ENCODE assay signal across 23 cellular contexts in genomic region chr17:6100891-6101290, GRCh38. TPM values are rescaled to one million over a fixed set of nuclear protein-coding genes. Genes with fewer than 3 reads are reported as not detected.
"Had no signal": no experiment of that assay in that cellular context is flagged by ENCODE, and none has a peak within 500 bp of the region (broad histone marks: within the 10 kb centered on the region; RNA-seq: fewer than 3 reads in every experiment).

No MANE protein-coding gene starts in this region.

- DNase-seq: cortex of kidney; hypothalamus; mucosa of descending colon; naive B cell; right cardiac atrium; stimulated activated CD4-positive, alpha-beta T cell treated with anti-CD3 and anti-CD28 coated beads, Interleukin-15, amount 100 ng/mL, for 24 hours; stimulated activated CD4-positive, alpha-beta T cell treated with anti-CD3 and anti-CD28 coated beads, Interleukin-2, amount 100 ng/mL, for 48 hours; stimulated activated naive B cell treated with anti-CD40 and anti-IgM and Interleukin-4, amounts not matched to agents 10 μg/mL and 1 μg/mL and 100 μg/mL, for 72 hours; uterus had no signal

- H3K79me2 ChIP-seq: parathyroid adenoma had no signal

- H3K27me3 ChIP-seq: tibial nerve, upper lobe of right lung, uterus had no signal

- H3K4me1 ChIP-seq: prostate gland, tibial nerve, upper lobe of right lung, uterus had no signal

- H3K27ac ChIP-seq: parathyroid adenoma, prostate gland, skin epidermis, thoracic aorta, tibial nerve, upper lobe of right lung, uterus had no signal

- H3K36me3 Mint-ChIP-seq: memory B cell; mesothelial cell of epicardium; naive B cell; natural killer cell treated with Interleukin-12 subunit alpha and Interleukin-12 subunit beta and Interleukin-15 and Interleukin-18, amount 100 ng/mL, for 72 hours; stimulated activated naive B cell treated with anti-CD40 and anti-IgM and Interleukin-4, amounts not matched to agents 10 μg/mL and 1 μg/mL and 100 μg/mL, for 72 hours had no signal

- H2AFZ ChIP-seq: parathyroid adenoma had no signal

- ATAC-seq: mucosa of descending colon; natural killer cell treated with Interleukin-12 subunit alpha and Interleukin-12 subunit beta and Interleukin-15 and Interleukin-18, amount 100 ng/mL, for 72 hours; right cardiac atrium; stimulated activated naive B cell treated with anti-CD40 and anti-IgM and Interleukin-4, amounts not matched to agents 10 μg/mL and 1 μg/mL and 100 μg/mL, for 72 hours; upper lobe of right lung had no signal

- H3K4me3 Mint-ChIP-seq: memory B cell; mesothelial cell of epicardium; naive B cell; natural killer cell treated with Interleukin-12 subunit alpha and Interleukin-12 subunit beta and Interleukin-15 and Interleukin-18, amount 100 ng/mL, for 72 hours; neural crest cell; stimulated activated naive B cell treated with anti-CD40 and anti-IgM and Interleukin-4, amounts not matched to agents 10 μg/mL and 1 μg/mL and 100 μg/mL, for 72 hours; stimulated activated naive CD8-positive, alpha-beta T cell treated with anti-CD3 and anti-CD28 coated beads, Interleukin-15, Interleukin-2, amounts not matched to agents 100 ng/mL and 50 ng/mL, for 24 hours had no signal

- H3K9me3 ChIP-seq: mucosa of descending colon, prostate gland, thoracic aorta, tibial nerve, upper lobe of right lung, uterus had no signal

- H3K4me1 Mint-ChIP-seq: memory B cell; mesothelial cell of epicardium; naive B cell; stimulated activated naive B cell treated with anti-CD40 and anti-IgM and Interleukin-4, amounts not matched to agents 10 μg/mL and 1 μg/mL and 100 μg/mL, for 72 hours had no signal

- H3K4me3 ChIP-seq: lung, mucosa of descending colon, prostate gland, skin epidermis, thoracic aorta, tibial nerve, upper lobe of right lung, uterus had no signal

- H3K27ac Mint-ChIP-seq: memory B cell; mesothelial cell of epicardium; naive B cell; natural killer cell treated with Interleukin-12 subunit alpha and Interleukin-12 subunit beta and Interleukin-15 and Interleukin-18, amount 100 ng/mL, for 72 hours; stimulated activated naive B cell treated with anti-CD40 and anti-IgM and Interleukin-4, amounts not matched to agents 10 μg/mL and 1 μg/mL and 100 μg/mL, for 72 hours; stimulated activated naive CD8-positive, alpha-beta T cell treated with anti-CD3 and anti-CD28 coated beads, Interleukin-15, Interleukin-2, amounts not matched to agents 100 ng/mL and 50 ng/mL, for 24 hours had no signal

- H3K36me3 ChIP-seq: prostate gland, thoracic aorta, tibial nerve, upper lobe of right lung, uterus had no signal

- H3K9me3 Mint-ChIP-seq: memory B cell; mesothelial cell of epicardium; natural killer cell treated with Interleukin-12 subunit alpha and Interleukin-12 subunit beta and Interleukin-15 and Interleukin-18, amount 100 ng/mL, for 72 hours; neural crest cell; stimulated activated naive B cell treated with anti-CD40 and anti-IgM and Interleukin-4, amounts not matched to agents 10 μg/mL and 1 μg/mL and 100 μg/mL, for 72 hours; stimulated activated naive CD8-positive, alpha-beta T cell treated with anti-CD3 and anti-CD28 coated beads, Interleukin-15, Interleukin-2, amounts not matched to agents 100 ng/mL and 50 ng/mL, for 24 hours had no signal

- H3K9ac ChIP-seq: parathyroid adenoma had no signal

RNA-seq across cellular contexts. Expression of gene WSCD1, which starts 30.7 kb away (rescaled TPM):
- total RNA-seq: osteoblast had no signal
- polyA plus RNA-seq: keratinocyte had no signal
